Comparison of ENCODE assay signal across 9 cellular contexts in genomic region chr7:140476698-140477261, GRCh38. TPM values are rescaled to one million over a fixed set of nuclear protein-coding genes. Genes with fewer than 3 reads are reported as not detected.
A peak's percentile ranks its signal among the peaks of the same experiment; 100 is the strongest.
DNase-seq lines count a peak whose midpoint lies in the region; ATAC-seq, FAIRE-seq and TF ChIP-seq lines count a peak whose summit lies in the region.
"Had no signal": no experiment of that assay in that cellular context is flagged by ENCODE, and none has a peak within 500 bp of the region (broad histone marks: within the 10 kb centered on the region; RNA-seq: fewer than 3 reads in every experiment).

No MANE protein-coding gene starts in this region.

- peak overlapping the region; percentile 21 for H3K4me3 ChIP-seq in GM12864 (ENCODE audit: low read depth, low read length)
- H3K4me3 ChIP-seq in OCI-LY1 (ENCODE audit: low read depth, low read length, poor library complexity, severe bottlenecking) = peak overlapping the region; percentile 75
- peak overlapping the region in 1 of 4 experiments; percentile 96; a peak in 1 of 8 replicates for H3K4me3 ChIP-seq in H1 (ENCODE audit: extremely low read depth in 1 of 4, insufficient read depth in 2 of 4, low read depth in 3 of 4, low read length in 4 of 4)
- H3K4me3 ChIP-seq in neural progenitor cell = peak overlapping the region; percentile 85

- peaks cover 3% of the 10 kb centered on the region; the same call in 1 of the 2 replicates for H3K36me3 ChIP-seq in OCI-LY1 (ENCODE audit: insufficient read depth, low read length)
- H3K36me3 ChIP-seq in H1 (ENCODE audit: control insufficient read depth in 2 of 4, insufficient read depth in 4 of 4, low read length in 3 of 4) = no peaks in the 10 kb centered on the region
- no peaks in the 10 kb centered on the region for H3K36me3 ChIP-seq in neural progenitor cell

- H2BK120ac ChIP-seq in H1 (replicated peaks; ENCODE audit: low read depth, low read length) = no peak overlapping the region

- TF ChIP-seq RAD21 in H1 (IDR thresholded peaks at IDR 0.05 in 1 of 2, conservative IDR thresholded peaks at IDR 0.05 in 1 of 2; ENCODE audit: low read depth in 2 of 2, low read length in 2 of 2) = no peak

- H3K9me2 ChIP-seq in OCI-LY1 (ENCODE audit: low read depth, low read length) = no peaks in the 10 kb centered on the region

- peaks cover 18% of the 10 kb centered on the region for H3K4me1 Mint-ChIP-seq in neural progenitor cell

- H3K23ac ChIP-seq in H1 (ENCODE audit: insufficient read length) = no peak overlapping the region

- H3K14ac ChIP-seq in H1 (ENCODE audit: insufficient read length) = no peak overlapping the region

- no peaks in the 10 kb centered on the region for H3K27me3 ChIP-seq in OCI-LY1 (ENCODE audit: insufficient read depth, low read length)
- no peaks in the 10 kb centered on the region for H3K27me3 ChIP-seq in H1 (replicated peaks in 1 of 4; ENCODE audit: control insufficient read depth in 3 of 4, extremely low read depth in 1 of 4, insufficient read depth in 3 of 4, low read length in 3 of 4)
- no peaks in the 10 kb centered on the region for H3K27me3 ChIP-seq in neural progenitor cell

- H3K4me1 ChIP-seq in OCI-LY1 (ENCODE audit: insufficient read depth, low read length, severe bottlenecking) (peaks cover 26% of the 10 kb centered on the region), H1 (replicated peaks in 1 of 4; ENCODE audit: control insufficient read depth in 3 of 4, insufficient read depth in 4 of 4, low read length in 3 of 4) (peaks cover 0 to 6% (median 1%) of the 10 kb centered on the region in 4 experiments; a peak in 2 of 7 replicates), neural progenitor cell (peaks cover 10% of the 10 kb centered on the region)

- H3K18ac ChIP-seq in H1 (ENCODE audit: extremely low read depth, low read length) = no peak overlapping the region

- no peak overlapping the region for H2AK5ac ChIP-seq in H1 (ENCODE audit: low read depth, low read length)

- no peaks in the 10 kb centered on the region for H3K9me3 Mint-ChIP-seq in neural progenitor cell

- no peak for ATAC-seq in HG03432 (IDR thresholded peaks at IDR 0.05; ENCODE audit: unreplicated experiment)

- TF ChIP-seq CTCF in GM12864 (IDR thresholded peaks at IDR 0.05; ENCODE audit: low read depth, low read length, missing control alignments) (no peak), OCI-LY1 (IDR thresholded peaks at IDR 0.05; ENCODE audit: low read length) (no peak), H1 (IDR thresholded peaks at IDR 0.05; ENCODE audit: control extremely low read depth in 1 of 3, insufficient read depth in 1 of 3, low read depth in 1 of 3, low read length in 3 of 3) (no peak), neural progenitor cell (IDR thresholded peaks at IDR 0.05) (no peak)

- H3K56ac ChIP-seq in H1 (replicated peaks; ENCODE audit: insufficient read length, low read depth, low read length) = no peak overlapping the region

- H3F3A ChIP-seq in OCI-LY1 (ENCODE audit: insufficient read depth, low read length) = no peaks in the 10 kb centered on the region
- H3F3A ChIP-seq in neural progenitor cell (ENCODE audit: low read depth) = peaks cover 32% of the 10 kb centered on the region

- peaks cover 3% of the 10 kb centered on the region; the same call in 1 of the 2 replicates for H3K79me1 ChIP-seq in H1 (ENCODE audit: low read depth, low read length)

- no peak overlapping the region for H4K5ac ChIP-seq in H1 (ENCODE audit: insufficient read length, low read depth, low read length)

- no peak overlapping the region for H4K91ac ChIP-seq in H1 (replicated peaks; ENCODE audit: insufficient read length, low read length)

- CTCF ChIA-PET in H1 (lab: Charles Lee; ENCODE audit: partially characterized antibody) = interaction anchor here (0.6 to 8.9 kb wide), 18 partner anchors 9 to 176 kb away, joined by 3 to 67 read pairs (median 4); no protein-coding TSS in a partner anchor

- no peak overlapping the region for H2BK20ac ChIP-seq in H1 (ENCODE audit: low read length)

- no peak overlapping the region for H4K8ac ChIP-seq in H1 (ENCODE audit: extremely low read depth, insufficient read depth, low read length)

- no peak overlapping the region; the same call in 1 of the 2 replicates for H3K9ac ChIP-seq in OCI-LY1 (ENCODE audit: low read length)
- H3K9ac ChIP-seq in H1 (replicated peaks in 1 of 4; ENCODE audit: extremely low read depth in 1 of 4, low read depth in 3 of 4, low read length in 3 of 4) = no peak overlapping the region
- H3K9ac ChIP-seq in neural progenitor cell = no peak overlapping the region

- H3K36me3 Mint-ChIP-seq in neural progenitor cell = peaks cover 5% of the 10 kb centered on the region

- WGBS in H1 (ENCODE audit: extremely low coverage in 1 of 2, insufficient coverage in 1 of 2, insufficient read length in 1 of 2, insufficient replicate concordance in 2 of 2, low coverage in 1 of 2, low lambda C conversion rate in 2 of 2, missing lambda C conversion rate in 1 of 2), 2 experiments = 89% methylated on average over 11 of the region's 11 CpGs; no CpG with 5 or more reads in 1 of the 2 experiments

- H3K9me3 ChIP-seq in OCI-LY1 (ENCODE audit: low read length) (no peaks in the 10 kb centered on the region), H1 (ENCODE audit: insufficient read depth in 2 of 2, low read depth in 1 of 2, low read length in 1 of 2) (no peaks in the 10 kb centered on the region), neural progenitor cell (ENCODE audit: low read depth) (no peaks in the 10 kb centered on the region)

- no peak overlapping the region for H3K27ac Mint-ChIP-seq in neural progenitor cell

- TF ChIP-seq POLR2A in H1 (IDR thresholded peaks at IDR 0.05; ENCODE audit: control extremely low read depth in 1 of 2, low read depth in 2 of 2, low read length in 2 of 2) = no peak

- H3K79me2 ChIP-seq in OCI-LY1 (ENCODE audit: insufficient read depth, low read length) (peaks cover 57% of the 10 kb centered on the region), H1 (ENCODE audit: control insufficient read depth in 1 of 2, insufficient read depth in 2 of 2, low read length in 2 of 2) (peaks cover 14 to 67% of the 10 kb centered on the region in 2 experiments), neural progenitor cell (ENCODE audit: low read depth) (peaks cover 71% of the 10 kb centered on the region)

- H2BK15ac ChIP-seq in H1 (ENCODE audit: low read length) = no peak overlapping the region

- no peak for TF ChIP-seq EP300 in H1 (IDR thresholded peaks at IDR 0.05; ENCODE audit: borderline replicate concordance in 1 of 2, low read depth in 2 of 2, low read length in 2 of 2)

- 0 out of 2 replicates have a peak, but pooled peaks cover 1% of the 10 kb centered on the region for H3K23me2 ChIP-seq in H1 (ENCODE audit: low read depth, low read length)

- H3K4me2 ChIP-seq in OCI-LY1 (ENCODE audit: low read length) (peak overlapping the region; percentile 74), H1 (ENCODE audit: insufficient read depth in 1 of 2, low read depth in 2 of 2, low read length in 2 of 2) (peak overlapping the region; percentile 68 to 70; a peak in 3 of 4 replicates), neural progenitor cell (peak overlapping the region; percentile 85)

- POLR2A ChIA-PET in H1 (lab: Charles Lee; ENCODE audit: partially characterized antibody) = interaction anchor here (0.6 to 2.1 kb wide), 4 partner anchors 9 to 17 kb away, joined by 3 to 5 read pairs (median 4); no protein-coding TSS in a partner anchor

- peaks cover 5% of the 10 kb centered on the region for H3K27me3 Mint-ChIP-seq in neural progenitor cell (ENCODE audit: insufficient read depth, low read depth)

- H3K27ac ChIP-seq in OCI-LY1 (ENCODE audit: low read depth, low read length, poor library complexity, severe bottlenecking) (no peak overlapping the region), H1 (ENCODE audit: low read depth, low read length) (no peak overlapping the region), neural progenitor cell (no peak overlapping the region)

- DNase-seq in GM12864 (ENCODE audit: low read depth) = no peak
- DNase-seq in H1 (ENCODE audit: low read depth in 1 of 2, low spot score in 2 of 2) = no peak
- no peak for DNase-seq in neural progenitor cell (ENCODE audit: low spot score)
- DNase-seq in NCI-H2107 treated with DMSO at 0.1 percent for 48 hours (lab: John Stamatoyannopoulos, UW; ENCODE audit: unreplicated experiment) = no peak
- DNase-seq in NCI-H128 (lab: John Stamatoyannopoulos, UW; ENCODE audit: unreplicated experiment) = no peak
- DNase-seq in D341Med (ENCODE audit: low spot score) = no peak

- FAIRE-seq in H1 (lab: Jason Lieb, UNC) = no peak
- FAIRE-seq: G401.6 had no signal

- H2AFZ ChIP-seq in OCI-LY1 (ENCODE audit: low read length) = no peak overlapping the region
- no peak overlapping the region for H2AFZ ChIP-seq in H1 (ENCODE audit: low read length)
- no peak overlapping the region for H2AFZ ChIP-seq in neural progenitor cell (replicated peaks)

- no peak overlapping the region for H2BK5ac ChIP-seq in H1 (ENCODE audit: low read depth, low read length)

- H3K4ac ChIP-seq in H1 (replicated peaks; ENCODE audit: insufficient read length, low read depth, low read length) = no peak overlapping the region

- H2BK12ac ChIP-seq in H1 (ENCODE audit: low read depth, low read length) = no peak overlapping the region

- H4K20me1 ChIP-seq in OCI-LY1 (ENCODE audit: insufficient read depth, low read length) (peaks cover 6% of the 10 kb centered on the region), H1 (replicated peaks in 1 of 2; ENCODE audit: control insufficient read depth in 1 of 2, insufficient read depth in 2 of 2, low read length in 2 of 2) (peaks cover 2 to 4% of the 10 kb centered on the region in 2 experiments), neural progenitor cell (ENCODE audit: low read depth) (peaks cover 61% of the 10 kb centered on the region)

- peak overlapping the region; percentile 99 for H3K4me3 Mint-ChIP-seq in neural progenitor cell

TF ChIP-seq in H1, 55 proteins besides CTCF, POLR2A, EP300 and RAD21:
- no peak for TF ChIP-seq ZNF274 (IDR thresholded peaks at IDR 0.05; ENCODE audit: borderline replicate concordance, extremely low read depth, low read length)
- no peak for TF ChIP-seq FOSL1 (IDR thresholded peaks at IDR 0.05; ENCODE audit: insufficient read depth, low read depth, low read length)
- no peak for TF ChIP-seq CBX8 (IDR thresholded peaks at IDR 0.05; ENCODE audit: borderline replicate concordance, low read depth, low read length)
TF ChIP-seq in H1: peak in this region for 0.

RNA-seq across cellular contexts. Expression of gene MKRN1, which starts 2.5 kb away (rescaled TPM):
- 94.6 and 99.6 TPM in 2 replicates for total RNA-seq in H1 (2021; fragmentation: NEBNext Ultra II Directional; extraction: Animal tissue kit (Norgen Biotek cat#: 25700))
- polyA plus RNA-seq in H1 (2011; rRNA removed) = 35.1 and 46.2 TPM in 2 replicates
- 55.2 TPM for polyA plus RNA-seq in H1 (2011; cell fraction: cytosol; rRNA removed)
- polyA plus RNA-seq in H1 (2011; cell fraction: nucleus; rRNA removed) = 47.1 TPM
- polyA plus RNA-seq in H1 (2012, experiment 1 of 2) = 79.4 to 96.7 TPM (median 81.8 TPM) in 4 replicates
- 21.0 TPM for polyA plus RNA-seq in H1 (2012, experiment 2 of 2)
- 70.8 TPM for polyA plus RNA-seq in H1 (2013, experiment 1 of 2)
- polyA plus RNA-seq in H1 (2013, experiment 2 of 2) = 72.2 TPM
- polyA minus RNA-seq in H1 (2011; rRNA and poly(A)+ RNA removed) = 81.2 and 83.4 TPM in 2 replicates
- polyA minus RNA-seq in H1 (2011; cell fraction: cytosol; rRNA and poly(A)+ RNA removed) = 63.6 TPM
- 47.2 TPM for polyA minus RNA-seq in H1 (2011; cell fraction: nucleus; rRNA and poly(A)+ RNA removed)
- 89.4 and 121 TPM in 2 replicates for total RNA-seq in neural progenitor cell (ENCODE audit: low replicate concordance)
